25 cellular contexts compared by ENCODE assay signal in genomic region chr13:92379371-92379770, GRCh38.
A peak's percentile ranks its signal among the peaks of the same experiment; 100 is the strongest.
DNase-seq lines count a peak whose midpoint lies in the region; ATAC-seq and TF ChIP-seq lines count a peak whose summit lies in the region.
"Had no signal": no experiment of that assay in that cellular context is flagged by ENCODE, and none has a peak within 500 bp of the region (broad histone marks: within the 10 kb centered on the region; RNA-seq: fewer than 3 reads in every experiment).

No MANE protein-coding gene starts in this region.

- H3K4me3 ChIP-seq in OCI-LY7 (ENCODE audit: low read depth, low read length, poor library complexity, severe bottlenecking) = no peak overlapping the region
- H3K4me3 ChIP-seq: heart left ventricle, lower lobe of right lung, sigmoid colon, upper lobe of right lung had no signal

- H3K27me3 Mint-ChIP-seq in WTC11 (ENCODE audit: low read depth) = no peaks in the 10 kb centered on the region
- H3K27me3 Mint-ChIP-seq: B cell; stimulated activated naive B cell treated with anti-CD40 and anti-IgM and Interleukin-4, amounts not matched to agents 10 μg/mL and 1 μg/mL and 100 μg/mL, for 72 hours; T-cell had no signal

- H3K4me1 ChIP-seq in OCI-LY7 (ENCODE audit: insufficient read depth, low read length, poor library complexity, severe bottlenecking) = no peaks in the 10 kb centered on the region
- H3K4me1 ChIP-seq: heart left ventricle, lower lobe of right lung, sigmoid colon, upper lobe of right lung had no signal

- H3K9me3 ChIP-seq in OCI-LY7 (ENCODE audit: low read length) = peaks cover 6% of the 10 kb centered on the region
- H3K9me3 ChIP-seq: sigmoid colon had no signal

- CTCF ChIA-PET in OCI-LY7 (lab: Charles Lee; ENCODE audit: unreplicated experiment) (no interaction called here), WTC11 (lab: Charles Lee) (no interaction called here)

- H3K36me3 Mint-ChIP-seq in WTC11 = no peaks in the 10 kb centered on the region
- H3K36me3 Mint-ChIP-seq: CD8-positive, alpha-beta T cell; stimulated activated naive B cell treated with anti-CD40 and anti-IgM and Interleukin-4, amounts not matched to agents 10 μg/mL and 1 μg/mL and 100 μg/mL, for 72 hours; T-cell had no signal

- H3K9me3 Mint-ChIP-seq in WTC11 = peaks cover 9% of the 10 kb centered on the region; the same call in 1 of the 2 replicates

- H3K79me2 ChIP-seq in OCI-LY7 (ENCODE audit: insufficient read depth, low read depth, low read length) = no peaks in the 10 kb centered on the region

- H4K20me1 ChIP-seq in OCI-LY7 (ENCODE audit: insufficient read depth, low read length) = no peaks in the 10 kb centered on the region

- DNase-seq in CMK (ENCODE audit: low read depth) (peak; percentile 31), Kasumi-1 (lab: John Stamatoyannopoulos, UW) (peak; percentile 65 to 67), OCI-LY7 (ENCODE audit: low spot score) (no peak), WTC11 (ENCODE audit: low spot score) (no peak), NK-92 (lab: John Stamatoyannopoulos, UW; ENCODE audit: unreplicated experiment) (no peak), activated T-cell treated with anti-CD3 and anti-CD28 coated beads for 4 hours (no peak), SIG-M5 treated with dmso at 0.1 percent for 504 hours (lab: John Stamatoyannopoulos, UW; ENCODE audit: unreplicated experiment) (no peak), NCI-H524 treated with DMSO at 0.1 percent for 48 hours (lab: John Stamatoyannopoulos, UW) (no peak)
- DNase-seq: activated gamma-delta T cell treated with Interleukin-2 at 50 U/mL for 16 hours; activated T-cell treated with anti-CD3 and anti-CD28 coated beads, Interleukin-2, amount 50 U/mL, for 1 hour; CD8-positive, alpha-beta T cell; central memory CD4-positive, alpha-beta T cell; DMS153; foreskin fibroblast; heart left ventricle; lower lobe of right lung; NCI-H1092; NCI-H187 treated with DMSO at 0.1 percent for 48 hours; NCI-H526; SHP77 treated with DMSO at 0.1 percent for 48 hours; sigmoid colon; stimulated activated naive B cell treated with anti-CD40 and anti-IgM and Interleukin-4, amounts not matched to agents 10 μg/mL and 1 μg/mL and 100 μg/mL, for 72 hours; T-cell; upper lobe of right lung had no signal

- ATAC-seq in WTC11 = peak; percentile 55
- ATAC-seq: CD8-positive, alpha-beta T cell; heart left ventricle; lower lobe of right lung; T-cell; upper lobe of right lung had no signal

- BruUV-seq in OCI-LY7 (replicated peaks; lab: Mats Ljungman, UMichigan) = no TSS peak

- no peaks in the 10 kb centered on the region for H3K4me1 Mint-ChIP-seq in WTC11
- H3K4me1 Mint-ChIP-seq: B cell; stimulated activated naive B cell treated with anti-CD40 and anti-IgM and Interleukin-4, amounts not matched to agents 10 μg/mL and 1 μg/mL and 100 μg/mL, for 72 hours; T-cell had no signal

- intact Hi-C loops in OCI-LY7 (cut with micrococcal nuclease; ENCODE audit: unreplicated experiment) = no loop called here

- H3K27ac ChIP-seq in OCI-LY7 (ENCODE audit: low read depth, low read length, poor library complexity, severe bottlenecking) = no peak overlapping the region
- H3K27ac ChIP-seq: heart left ventricle, lower lobe of right lung, sigmoid colon, upper lobe of right lung had no signal

- no peak overlapping the region for H3K4me2 ChIP-seq in OCI-LY7 (ENCODE audit: low read length)

- no peak overlapping the region for H3K4me3 Mint-ChIP-seq in WTC11
- H3K4me3 Mint-ChIP-seq: B cell; CD8-positive, alpha-beta T cell; stimulated activated naive B cell treated with anti-CD40 and anti-IgM and Interleukin-4, amounts not matched to agents 10 μg/mL and 1 μg/mL and 100 μg/mL, for 72 hours; T-cell had no signal

- no peaks in the 10 kb centered on the region for H3K36me3 ChIP-seq in OCI-LY7 (ENCODE audit: insufficient read depth, low read length)
- H3K36me3 ChIP-seq: heart left ventricle, lower lobe of right lung, sigmoid colon, upper lobe of right lung had no signal

- no peak overlapping the region for H3K27ac Mint-ChIP-seq in WTC11
- H3K27ac Mint-ChIP-seq: B cell; CD8-positive, alpha-beta T cell; stimulated activated naive B cell treated with anti-CD40 and anti-IgM and Interleukin-4, amounts not matched to agents 10 μg/mL and 1 μg/mL and 100 μg/mL, for 72 hours; T-cell had no signal

- peak overlapping the region; percentile 1; the same call in 1 of the 2 replicates for H2AFZ ChIP-seq in OCI-LY7 (ENCODE audit: low read length)

- no peaks in the 10 kb centered on the region for H3K9me2 ChIP-seq in OCI-LY7 (ENCODE audit: insufficient read depth, low read length)

- TF ChIP-seq CTCF in OCI-LY7 (conservative IDR thresholded peaks at IDR 0.05; ENCODE audit: low read length) = no peak
- no peak for TF ChIP-seq CTCF in WTC11 (IDR thresholded peaks at IDR 0.05)

- POLR2A ChIA-PET in OCI-LY7 (lab: Charles Lee) (interaction anchor here (0.6 to 1.4 kb wide), 3 partner anchors 9 to 84 kb away, joined by 3 to 9 read pairs (median 7); no protein-coding TSS in a partner anchor), WTC11 (lab: Charles Lee) (no interaction called here)

TF ChIP-seq in WTC11, 78 proteins besides CTCF, POLR2A, EP300 and RAD21:
- TF ChIP-seq AFF4 (CRISPR knock-in tag; IDR thresholded peaks at IDR 0.05; ENCODE audit: borderline replicate concordance) = no peak
- TF ChIP-seq SOX15 (CRISPR knock-in tag; IDR thresholded peaks at IDR 0.05) = no peak
- no peak for TF ChIP-seq FOXK1 (CRISPR knock-in tag; IDR thresholded peaks at IDR 0.05)
- TF ChIP-seq E2F5 (CRISPR knock-in tag; IDR thresholded peaks at IDR 0.05) = no peak
- no peak for TF ChIP-seq EMX1 (CRISPR knock-in tag; IDR thresholded peaks at IDR 0.05)
- TF ChIP-seq HMGXB4 (CRISPR knock-in tag; IDR thresholded peaks at IDR 0.05) = no peak
- TF ChIP-seq IRF1 (CRISPR knock-in tag; IDR thresholded peaks at IDR 0.05) = no peak
- no peak for TF ChIP-seq MYBL2 (CRISPR knock-in tag; IDR thresholded peaks at IDR 0.05)
TF ChIP-seq in WTC11: peak in this region for 0.

Comparison
In these comparisons a context has a peak if more than half of its experiments do, and no peak if none do; other contexts are left out.
1. DNase-seq: peak in CMK (single experiment) and Kasumi-1 (2 of 2); none in OCI-LY7 (single experiment), WTC11 (single experiment), NK-92 (single experiment), activated T-cell treated with anti-CD3 and anti-CD28 coated beads for 4 hours (single experiment), SIG-M5 treated with dmso at 0.1 percent for 504 hours (single experiment) and NCI-H524 treated with DMSO at 0.1 percent for 48 hours (single experiment).